ENCODE assay signal across 23 cellular contexts in genomic region chr2:213696427-213696826, GRCh38.
DNase-seq lines count a peak whose midpoint lies in the region; ATAC-seq, FAIRE-seq and TF ChIP-seq lines count a peak whose summit lies in the region.
"Had no signal": no experiment of that assay in that cellular context is flagged by ENCODE, and none has a peak within 500 bp of the region (broad histone marks: within the 10 kb centered on the region; RNA-seq: fewer than 3 reads in every experiment).

No MANE protein-coding gene starts in this region.

- intact Hi-C loops in natural killer cell (cut with micrococcal nuclease) = no loop called here

- TF ChIP-seq POLR2A in GM12892 (IDR thresholded peaks at IDR 0.05; ENCODE audit: low read depth, low read length) = no peak

- no peak overlapping the region for H3K4me3 Mint-ChIP-seq in natural killer cell
- H3K4me3 Mint-ChIP-seq: activated naive CD4-positive, alpha-beta T cell treated with anti-CD3 and anti-CD28 coated beads, Interleukin-2, amount 10 ng/mL, durations not matched to agents 7 days and 5 days; activated T-cell treated with anti-CD3 and anti-CD28 coated beads, Interleukin-2, amount 50 U/mL, for 24 hours; effector memory CD8-positive, alpha-beta T cell; immature natural killer cell; naive B cell; type B pancreatic cell had no signal

- peak; percentile 83 for FAIRE-seq in GM12892 (lab: Jason Lieb, UNC)
- FAIRE-seq: A549, astrocyte, H54, K562 had no signal

- no peaks in the 10 kb centered on the region for H3K4me1 Mint-ChIP-seq in natural killer cell
- H3K4me1 Mint-ChIP-seq: activated naive CD4-positive, alpha-beta T cell treated with anti-CD3 and anti-CD28 coated beads, Interleukin-2, amount 10 ng/mL, durations not matched to agents 7 days and 5 days; immature natural killer cell; naive B cell had no signal

- TF ChIP-seq CTCF in natural killer cell (IDR thresholded peaks at IDR 0.05) = no peak

- H3K27ac Mint-ChIP-seq in activated naive CD4-positive, alpha-beta T cell treated with anti-CD3 and anti-CD28 coated beads, Interleukin-2, amount 50 U/mL, for 72 hours = no peak overlapping the region
- no peak overlapping the region for H3K27ac Mint-ChIP-seq in natural killer cell
- H3K27ac Mint-ChIP-seq: activated naive CD4-positive, alpha-beta T cell treated with anti-CD3 and anti-CD28 coated beads, Interleukin-2, amount 10 ng/mL, durations not matched to agents 7 days and 5 days; activated T-cell treated with anti-CD3 and anti-CD28 coated beads, Interleukin-2, amount 50 U/mL, for 24 hours; effector memory CD8-positive, alpha-beta T cell; immature natural killer cell; naive B cell; type B pancreatic cell had no signal

- H3K27me3 Mint-ChIP-seq in natural killer cell (ENCODE audit: low read depth in 2 of 2) = no peaks in the 10 kb centered on the region
- H3K27me3 Mint-ChIP-seq: activated naive CD4-positive, alpha-beta T cell treated with anti-CD3 and anti-CD28 coated beads, Interleukin-2, amount 10 ng/mL, durations not matched to agents 7 days and 5 days; activated T-cell treated with anti-CD3 and anti-CD28 coated beads, Interleukin-2, amount 50 U/mL, for 24 hours; effector memory CD8-positive, alpha-beta T cell; naive B cell; type B pancreatic cell had no signal

- DNase-seq in GM12892 (ENCODE audit: insufficient read length) = no peak
- no peak for DNase-seq in activated CD8-positive, alpha-beta memory T cell treated with anti-CD3 and anti-CD28 coated beads, Interleukin-2, amount 50 U/mL, for 48 hours
- no peak for DNase-seq in activated naive CD4-positive, alpha-beta T cell treated with anti-CD3 and anti-CD28 coated beads, Interleukin-2, amount 50 U/mL, for 72 hours (ENCODE audit: low spot score in 2 of 2)
- DNase-seq in activated CD4-positive, alpha-beta T cell treated with anti-CD3 and anti-CD28 coated beads, Interleukin-2, amount 50 U/mL, for 48 hours = no peak
- DNase-seq in natural killer cell = no peak
- DNase-seq: activated CD4-positive, alpha-beta T cell treated with anti-CD3 and anti-CD28 coated beads, Interleukin-2, amount 50 U/mL, for 4 hours; activated naive CD4-positive, alpha-beta T cell treated with anti-CD3 and anti-CD28 coated beads, Interleukin-2, amount 10 ng/mL, durations not matched to agents 7 days and 5 days; activated T-cell treated with anti-CD3 and anti-CD28 coated beads, Interleukin-2, amount 50 U/mL, for 24 hours; effector memory CD8-positive, alpha-beta T cell; heart left ventricle; immature natural killer cell; naive B cell; NCI-H2029; stomach; T-helper 1 cell had no signal

- peak; percentile 65 for ATAC-seq in GM19324 (IDR thresholded peaks at IDR 0.05; ENCODE audit: low FRiP score, unreplicated experiment)
- ATAC-seq in HG02588 (IDR thresholded peaks at IDR 0.05; ENCODE audit: unreplicated experiment) = peak; percentile 74
- ATAC-seq in HG03159 (IDR thresholded peaks at IDR 0.05; ENCODE audit: unreplicated experiment) = peak; percentile 53
- ATAC-seq in activated naive CD4-positive, alpha-beta T cell treated with anti-CD3 and anti-CD28 coated beads, Interleukin-2, amount 50 U/mL, for 72 hours = no peak
- ATAC-seq in natural killer cell = no peak
- ATAC-seq: A549; effector memory CD8-positive, alpha-beta T cell; heart left ventricle; K562 had no signal

- no peaks in the 10 kb centered on the region for H3K36me3 Mint-ChIP-seq in activated naive CD4-positive, alpha-beta T cell treated with anti-CD3 and anti-CD28 coated beads, Interleukin-2, amount 50 U/mL, for 72 hours
- no peaks in the 10 kb centered on the region for H3K36me3 Mint-ChIP-seq in natural killer cell
- H3K36me3 Mint-ChIP-seq: activated naive CD4-positive, alpha-beta T cell treated with anti-CD3 and anti-CD28 coated beads, Interleukin-2, amount 10 ng/mL, durations not matched to agents 7 days and 5 days; immature natural killer cell; naive B cell; type B pancreatic cell had no signal

- no peaks in the 10 kb centered on the region for H3K9me3 Mint-ChIP-seq in activated naive CD4-positive, alpha-beta T cell treated with anti-CD3 and anti-CD28 coated beads, Interleukin-2, amount 50 U/mL, for 72 hours
- H3K9me3 Mint-ChIP-seq in natural killer cell = no peaks in the 10 kb centered on the region
- H3K9me3 Mint-ChIP-seq: activated naive CD4-positive, alpha-beta T cell treated with anti-CD3 and anti-CD28 coated beads, Interleukin-2, amount 10 ng/mL, durations not matched to agents 7 days and 5 days; activated T-cell treated with anti-CD3 and anti-CD28 coated beads, Interleukin-2, amount 50 U/mL, for 24 hours; effector memory CD8-positive, alpha-beta T cell; naive B cell; type B pancreatic cell had no signal

Comparison
In these comparisons a context has a peak if more than half of its experiments do, and no peak if none do; other contexts are left out.
1. ATAC-seq: peak in GM19324 (single experiment), HG02588 (single experiment) and HG03159 (single experiment); none in activated naive CD4-positive, alpha-beta T cell treated with anti-CD3 and anti-CD28 coated beads, Interleukin-2, amount 50 U/mL, for 72 hours (0 of 2) and natural killer cell (0 of 3).